In genomic region chr2:232571026-232571474, GRCh38 we compare ENCODE assay signal across 19 cellular contexts. TPM values are rescaled to one million over a fixed set of nuclear protein-coding genes. Genes with fewer than 3 reads are reported as not detected.
DNase-seq lines count a peak whose midpoint lies in the region; ATAC-seq and TF ChIP-seq lines count a peak whose summit lies in the region.
"Had no signal": no experiment of that assay in that cellular context is flagged by ENCODE, and none has a peak within 500 bp of the region (broad histone marks: within the 10 kb centered on the region; RNA-seq: fewer than 3 reads in every experiment).

No MANE protein-coding gene starts in this region.

- H3K4me1 Mint-ChIP-seq in central memory CD8-positive, alpha-beta T cell: no peaks in the 10 kb centered on the region
- no peaks in the 10 kb centered on the region for H3K4me1 Mint-ChIP-seq in immature natural killer cell
- H3K4me1 Mint-ChIP-seq: activated CD4-positive, alpha-beta T cell treated with anti-CD3 and anti-CD28 coated beads for 36 hours; endodermal cell had no signal

- H3K9me3 ChIP-seq in gastrocnemius medialis: no peaks in the 10 kb centered on the region
- H3K9me3 ChIP-seq: SJSA1 had no signal

- peak overlapping the region; percentile 44 for H3K27ac Mint-ChIP-seq in central memory CD8-positive, alpha-beta T cell (ENCODE audit: low read depth)
- H3K27ac Mint-ChIP-seq in immature natural killer cell: peak overlapping the region in 1 of 6 donors; percentile 34
- H3K27ac Mint-ChIP-seq: activated CD4-positive, alpha-beta T cell treated with anti-CD3 and anti-CD28 coated beads for 36 hours; CD8-positive, alpha-beta T cell; endodermal cell; natural killer cell treated with Interleukin-12 subunit alpha and Interleukin-12 subunit beta and Interleukin-15 and Interleukin-18, amount 100 ng/mL, for 72 hours had no signal

- TF ChIP-seq CTCF in HFF-Myc (IDR thresholded peaks at IDR 0.05; ENCODE audit: low read depth, low read length, missing control alignments) (no peak), gastrocnemius medialis (IDR thresholded peaks at IDR 0.05 in 4 of 5, conservative IDR thresholded peaks at IDR 0.05 in 1 of 5) (no peak)

- ATAC-seq in central memory CD8-positive, alpha-beta T cell (replicated peaks; ENCODE audit: extremely low read depth, poor library complexity, severe bottlenecking): no peak
- ATAC-seq in gastrocnemius medialis: no peak
- ATAC-seq in HG02759 (IDR thresholded peaks at IDR 0.05; ENCODE audit: unreplicated experiment): no peak
- ATAC-seq: activated CD4-positive, alpha-beta T cell treated with anti-CD3 and anti-CD28 coated beads for 36 hours; CD8-positive, alpha-beta T cell; natural killer cell treated with Interleukin-12 subunit alpha and Interleukin-12 subunit beta and Interleukin-15 and Interleukin-18, amount 100 ng/mL, for 72 hours had no signal

- H3K36me3 Mint-ChIP-seq in central memory CD8-positive, alpha-beta T cell (ENCODE audit: insufficient read depth): peaks cover 53% of the 10 kb centered on the region
- peaks cover 18 to 66% (median 31%) of the 10 kb centered on the region in 3 donors for H3K36me3 Mint-ChIP-seq in immature natural killer cell

- H3K27me3 ChIP-seq in layer of hippocampus (ENCODE audit: control insufficient read depth, insufficient read depth, low read length) (no peaks in the 10 kb centered on the region), gastrocnemius medialis (no peaks in the 10 kb centered on the region)
- H3K27me3 ChIP-seq: SJSA1 had no signal

- H3K4me3 ChIP-seq in HFF-Myc (replicated peaks; ENCODE audit: low read depth, low read length) (no peak overlapping the region), gastrocnemius medialis (no peak overlapping the region)
- H3K4me3 ChIP-seq: GM23248, SJSA1 had no signal

- H3K27me3 Mint-ChIP-seq in central memory CD8-positive, alpha-beta T cell: no peaks in the 10 kb centered on the region
- H3K27me3 Mint-ChIP-seq in immature natural killer cell (ENCODE audit: low read depth in 3 of 3): peaks cover 0 to 3% (median 0%) of the 10 kb centered on the region in 3 donors
- H3K27me3 Mint-ChIP-seq: activated CD4-positive, alpha-beta T cell treated with anti-CD3 and anti-CD28 coated beads for 36 hours; natural killer cell treated with Interleukin-12 subunit alpha and Interleukin-12 subunit beta and Interleukin-15 and Interleukin-18, amount 100 ng/mL, for 72 hours had no signal

- no peak overlapping the region for H3K4me3 Mint-ChIP-seq in central memory CD8-positive, alpha-beta T cell
- H3K4me3 Mint-ChIP-seq in immature natural killer cell: no peak overlapping the region
- H3K4me3 Mint-ChIP-seq: activated CD4-positive, alpha-beta T cell treated with anti-CD3 and anti-CD28 coated beads for 36 hours; CD8-positive, alpha-beta T cell; endodermal cell; natural killer cell treated with Interleukin-12 subunit alpha and Interleukin-12 subunit beta and Interleukin-15 and Interleukin-18, amount 100 ng/mL, for 72 hours had no signal

- peak overlapping the region; percentile 27 for H3K27ac ChIP-seq in layer of hippocampus (ENCODE audit: low read depth, low read length)
- H3K27ac ChIP-seq in gastrocnemius medialis: peak overlapping the region; percentile 45 to 93 (median 88)
- H3K27ac ChIP-seq: GM23248, SJSA1 had no signal

- TF ChIP-seq POLR2A in gastrocnemius medialis (IDR thresholded peaks at IDR 0.05): no peak

- peaks cover 40 to 83% of the 10 kb centered on the region in 2 donors for H3K4me1 ChIP-seq in gastrocnemius medialis

- in situ Hi-C loops in gastrocnemius medialis (cut with MboI; ENCODE audit: low sequenced_read_pairs in 4 of 4): no loop called here

- no peaks in the 10 kb centered on the region for H3K9me3 Mint-ChIP-seq in central memory CD8-positive, alpha-beta T cell
- H3K9me3 Mint-ChIP-seq in immature natural killer cell: no peaks in the 10 kb centered on the region
- H3K9me3 Mint-ChIP-seq: CD8-positive, alpha-beta T cell; endodermal cell; natural killer cell treated with Interleukin-12 subunit alpha and Interleukin-12 subunit beta and Interleukin-15 and Interleukin-18, amount 100 ng/mL, for 72 hours had no signal

- peaks cover 0 to 50% of the 10 kb centered on the region in 2 donors for H3K36me3 ChIP-seq in gastrocnemius medialis

- DNase-seq in HFF-Myc (ENCODE audit: extremely low read depth, low read depth) (peak; percentile 9), gastrocnemius medialis (no peak), immature natural killer cell (no peak)
- DNase-seq in central memory CD8-positive, alpha-beta T cell (ENCODE audit: low spot score in 2 of 2): no peak
- DNase-seq in effector CD4-positive, alpha-beta T cell: no peak
- no peak for DNase-seq in activated naive CD4-positive, alpha-beta T cell treated with anti-CD3 and anti-CD28 coated beads, Interleukin-2, amount 50 U/mL, for 16 hours
- DNase-seq: activated CD4-positive, alpha-beta T cell treated with anti-CD3 and anti-CD28 coated beads for 36 hours; activated CD8-positive, alpha-beta memory T cell treated with anti-CD3 and anti-CD28 coated beads, Interleukin-2, amount 50 U/mL, for 4 hours; CD8-positive, alpha-beta T cell; endodermal cell; GM23248; NCI-H1436 treated with DMSO at 0.1 percent for 48 hours; T1000 had no signal

- intact Hi-C loops in gastrocnemius medialis (cut with DNase I; ENCODE audit: low total_unique reads): no loop called here

RNA-seq across cellular contexts. Expression of gene EIF4E2, which starts 20.6 kb away (rescaled TPM):
- total RNA-seq in gastrocnemius medialis: 100 to 1,000 TPM in 1 of 4 donors, 10 to 100 TPM in 3; 57.9 to 111 (median 71.2) TPM
- 10 to 100 TPM; 60.5 to 82.0 (median 80.3) TPM for polyA plus RNA-seq in immature natural killer cell

RNA-seq across cellular contexts. Expression of gene TIGD1, which starts 20.7 kb away (rescaled TPM):
- 1 to 10 TPM; 1.4 to 3.0 (median 2.1) TPM for total RNA-seq in gastrocnemius medialis
- 1 to 10 TPM; 1.3 to 6.2 (median 2.7) TPM for polyA plus RNA-seq in immature natural killer cell

RNA-seq across cellular contexts. Expression of gene CHRNG, which starts 31.6 kb away (rescaled TPM):
- total RNA-seq in gastrocnemius medialis: 10 to 100 TPM in 3 of 4 donors, 1 to 10 TPM in 1; 3.5 to 57.5 (median 24.6) TPM
- polyA plus RNA-seq in immature natural killer cell: not detected
- total RNA-seq: activated CD4-positive, alpha-beta T cell treated with anti-CD3 and anti-CD28 coated beads for 36 hours; astrocyte; CD8-positive, alpha-beta T cell; endodermal cell; GM23248; lower leg skin; natural killer cell treated with Interleukin-12 subunit alpha and Interleukin-12 subunit beta and Interleukin-15 and Interleukin-18, amount 100 ng/mL, for 72 hours; SJSA1 had no signal
- polyA plus RNA-seq: GM23248 had no signal

RNA-seq across cellular contexts. Expression of gene CHRND, which starts 45.1 kb away (rescaled TPM):
- 100 to 1,000 TPM in 1 of 4 donors, 10 to 100 TPM in 3; 49.1 to 119 (median 81.1) TPM for total RNA-seq in gastrocnemius medialis
- not detected for polyA plus RNA-seq in immature natural killer cell
- total RNA-seq: activated CD4-positive, alpha-beta T cell treated with anti-CD3 and anti-CD28 coated beads for 36 hours; astrocyte; CD8-positive, alpha-beta T cell; GM23248; lower leg skin; natural killer cell treated with Interleukin-12 subunit alpha and Interleukin-12 subunit beta and Interleukin-15 and Interleukin-18, amount 100 ng/mL, for 72 hours; SJSA1 had no signal
- polyA plus RNA-seq: GM23248 had no signal

RNA-seq across cellular contexts. Expression of gene PRSS56, which starts 50.9 kb away (rescaled TPM):
- total RNA-seq in gastrocnemius medialis: 1 to 10 TPM; 1.0 to 3.2 (median 2.2) TPM
- polyA plus RNA-seq in immature natural killer cell: not detected
- total RNA-seq: activated CD4-positive, alpha-beta T cell treated with anti-CD3 and anti-CD28 coated beads for 36 hours; astrocyte; CD8-positive, alpha-beta T cell; endodermal cell; GM23248; lower leg skin; natural killer cell treated with Interleukin-12 subunit alpha and Interleukin-12 subunit beta and Interleukin-15 and Interleukin-18, amount 100 ng/mL, for 72 hours; SJSA1 had no signal
- polyA plus RNA-seq: GM23248 had no signal
